ENCODE assay signal across 8 cellular contexts in genomic region chr14:104678346-104678745, GRCh38. TPM values are rescaled to one million over a fixed set of nuclear protein-coding genes. Genes with fewer than 3 reads are reported as not detected.
A peak's percentile ranks its signal among the peaks of the same experiment; 100 is the strongest.
DNase-seq lines count a peak whose midpoint lies in the region; ATAC-seq, FAIRE-seq and TF ChIP-seq lines count a peak whose summit lies in the region.

No MANE protein-coding gene starts in this region.

- ATAC-seq in DND-41 (ENCODE audit: insufficient read depth, low read depth), result peak; percentile 63
- peak; percentile 2 for ATAC-seq in HG02840 (IDR thresholded peaks at IDR 0.05; ENCODE audit: low FRiP score, unreplicated experiment)
- ATAC-seq in activated CD8-positive, alpha-beta T cell treated with anti-CD3 and anti-CD28 coated beads, Interleukin-2, amount 10 ng/mL, durations not matched to agents 7 days and 5 days, result peak; percentile 28
- peak; percentile 11 for ATAC-seq in left ventricle myocardium superior
- no peak for ATAC-seq in stimulated activated memory B cell treated with anti-CD40 and anti-IgM and Interleukin-4, amounts not matched to agents 10 μg/mL and 1 μg/mL and 100 μg/mL, for 72 hours

- no peaks in the 10 kb centered on the region for H3K79me2 ChIP-seq in DND-41 (ENCODE audit: insufficient read depth, low read length)

- H2AFZ ChIP-seq in DND-41 (ENCODE audit: low read depth, low read length), result peak overlapping the region; percentile 90

- CTCF ChIA-PET in activated CD8-positive, alpha-beta T cell treated with anti-CD3 and anti-CD28 coated beads, Interleukin-2, amount 10 ng/mL, durations not matched to agents 7 days and 5 days (lab: Charles Lee), result interaction anchor here (1.2 to 1.8 kb wide), 4 partner anchors 13 to 47 kb away, joined by 4 to 11 read pairs (median 4); no protein-coding TSS in a partner anchor

- no peak for FAIRE-seq in GM12892 (lab: Jason Lieb, UNC)

- H3K9me3 Mint-ChIP-seq in activated CD8-positive, alpha-beta T cell treated with anti-CD3 and anti-CD28 coated beads, Interleukin-2, amount 10 ng/mL, durations not matched to agents 7 days and 5 days (ENCODE audit: insufficient read depth), result no peaks in the 10 kb centered on the region
- peaks cover 16% of the 10 kb centered on the region for H3K9me3 Mint-ChIP-seq in stimulated activated memory B cell treated with anti-CD40 and anti-IgM and Interleukin-4, amounts not matched to agents 10 μg/mL and 1 μg/mL and 100 μg/mL, for 72 hours

- no peak for TF ChIP-seq CTCF in DND-41 (IDR thresholded peaks at IDR 0.05; ENCODE audit: borderline replicate concordance, extremely low read depth, low read length, poor library complexity, severe bottlenecking)

- peak overlapping the region; percentile 77 for H3K4me2 ChIP-seq in DND-41 (ENCODE audit: insufficient read depth, low read length)

- no peaks in the 10 kb centered on the region for H3K36me3 Mint-ChIP-seq in activated CD8-positive, alpha-beta T cell treated with anti-CD3 and anti-CD28 coated beads, Interleukin-2, amount 10 ng/mL, durations not matched to agents 7 days and 5 days (ENCODE audit: low read depth)
- no peaks in the 10 kb centered on the region for H3K36me3 Mint-ChIP-seq in stimulated activated memory B cell treated with anti-CD40 and anti-IgM and Interleukin-4, amounts not matched to agents 10 μg/mL and 1 μg/mL and 100 μg/mL, for 72 hours

- no peaks in the 10 kb centered on the region for H3K27me3 ChIP-seq in DND-41 (ENCODE audit: insufficient read depth, low read length, poor library complexity)

- H3K27ac Mint-ChIP-seq in activated CD8-positive, alpha-beta T cell treated with anti-CD3 and anti-CD28 coated beads, Interleukin-2, amount 10 ng/mL, durations not matched to agents 7 days and 5 days, result peak overlapping the region; percentile 84
- peak overlapping the region; percentile 87 for H3K27ac Mint-ChIP-seq in stimulated activated memory B cell treated with anti-CD40 and anti-IgM and Interleukin-4, amounts not matched to agents 10 μg/mL and 1 μg/mL and 100 μg/mL, for 72 hours

- H3K27me3 Mint-ChIP-seq in activated CD8-positive, alpha-beta T cell treated with anti-CD3 and anti-CD28 coated beads, Interleukin-2, amount 10 ng/mL, durations not matched to agents 7 days and 5 days (ENCODE audit: low read depth), result peaks cover 10% of the 10 kb centered on the region
- no peaks in the 10 kb centered on the region for H3K27me3 Mint-ChIP-seq in stimulated activated memory B cell treated with anti-CD40 and anti-IgM and Interleukin-4, amounts not matched to agents 10 μg/mL and 1 μg/mL and 100 μg/mL, for 72 hours

- no peaks in the 10 kb centered on the region for H3K36me3 ChIP-seq in DND-41 (ENCODE audit: insufficient read depth, low read length)

- intact Hi-C loops in left ventricle myocardium superior (cut with micrococcal nuclease), result no loop called here

- no peaks in the 10 kb centered on the region for H3K9me3 ChIP-seq in DND-41 (ENCODE audit: insufficient read depth, low read length, severe bottlenecking)

- POLR2A ChIA-PET in activated CD8-positive, alpha-beta T cell treated with anti-CD3 and anti-CD28 coated beads, Interleukin-2, amount 10 ng/mL, durations not matched to agents 7 days and 5 days (lab: Charles Lee), result interaction anchor here (1.6 to 2.6 kb wide), 4 partner anchors 9 to 74 kb away, joined by 6 to 14 read pairs (median 10); partner anchors contain the start of genes INF2 and SIVA1

- peak; percentile 76 for DNase-seq in DND-41
- DNase-seq in activated CD8-positive, alpha-beta T cell treated with anti-CD3 and anti-CD28 coated beads, Interleukin-2, amount 10 ng/mL, durations not matched to agents 7 days and 5 days, result no peak
- DNase-seq in left ventricle myocardium superior, result peak; percentile 60
- no peak for DNase-seq in NCI-H2196 (lab: John Stamatoyannopoulos, UW; ENCODE audit: unreplicated experiment)
- DNase-seq in AG08395 (ENCODE audit: low spot score), result no peak
- no peak for DNase-seq in GM12892 (ENCODE audit: insufficient read length)

- no peaks in the 10 kb centered on the region for H4K20me1 ChIP-seq in DND-41 (ENCODE audit: insufficient read depth, low read length)

- TF ChIP-seq POLR2A in GM12892 (IDR thresholded peaks at IDR 0.05; ENCODE audit: low read depth, low read length), result no peak

- peak overlapping the region; percentile 33 to 57 for H3K4me3 ChIP-seq in DND-41 (ENCODE audit: low read depth in 1 of 2, low read length in 2 of 2)

- peaks cover 23% of the 10 kb centered on the region for H3K4me1 ChIP-seq in DND-41 (ENCODE audit: insufficient read depth, low read length)

- H3K27ac ChIP-seq in DND-41 (ENCODE audit: low read length), result peak overlapping the region; percentile 92

- peak overlapping the region; percentile 83 for H3K9ac ChIP-seq in DND-41 (ENCODE audit: low read depth, low read length)

- H3K4me3 Mint-ChIP-seq in activated CD8-positive, alpha-beta T cell treated with anti-CD3 and anti-CD28 coated beads, Interleukin-2, amount 10 ng/mL, durations not matched to agents 7 days and 5 days, result peak overlapping the region; percentile 70
- H3K4me3 Mint-ChIP-seq in stimulated activated memory B cell treated with anti-CD40 and anti-IgM and Interleukin-4, amounts not matched to agents 10 μg/mL and 1 μg/mL and 100 μg/mL, for 72 hours, result peak overlapping the region; percentile 74

- peaks cover 28% of the 10 kb centered on the region for H3K4me1 Mint-ChIP-seq in activated CD8-positive, alpha-beta T cell treated with anti-CD3 and anti-CD28 coated beads, Interleukin-2, amount 10 ng/mL, durations not matched to agents 7 days and 5 days (ENCODE audit: low read depth)
- H3K4me1 Mint-ChIP-seq in stimulated activated memory B cell treated with anti-CD40 and anti-IgM and Interleukin-4, amounts not matched to agents 10 μg/mL and 1 μg/mL and 100 μg/mL, for 72 hours, result peaks cover 50% of the 10 kb centered on the region

RNA-seq across cellular contexts. Expression of gene INF2, which starts 11.1 kb away (rescaled TPM):
- total RNA-seq in activated CD8-positive, alpha-beta T cell treated with anti-CD3 and anti-CD28 coated beads, Interleukin-2, amount 10 ng/mL, durations not matched to agents 7 days and 5 days, result 100 to 1,000 TPM; 155 to 159 TPM
- 30.4 TPM for total RNA-seq in left ventricle myocardium superior
- polyA plus RNA-seq in GM12892 (2012; ENCODE audit: missing spikeins), result 7.4 TPM

RNA-seq across cellular contexts. Expression of gene ADSS1, which starts 45.7 kb away (rescaled TPM):
- total RNA-seq in activated CD8-positive, alpha-beta T cell treated with anti-CD3 and anti-CD28 coated beads, Interleukin-2, amount 10 ng/mL, durations not matched to agents 7 days and 5 days, result 1 to 10 TPM; 1.8 TPM
- total RNA-seq in left ventricle myocardium superior, result 226 TPM
- polyA plus RNA-seq in GM12892 (2012; ENCODE audit: missing spikeins), result not detected

Comparison
In these comparisons a context has a peak if more than half of its experiments do, and no peak if none do; other contexts are left out.
1. DNase-seq: peak in DND-41 (single experiment) and left ventricle myocardium superior (single experiment); none in activated CD8-positive, alpha-beta T cell treated with anti-CD3 and anti-CD28 coated beads, Interleukin-2, amount 10 ng/mL, durations not matched to agents 7 days and 5 days (single experiment), NCI-H2196 (single experiment), AG08395 (single experiment) and GM12892 (single experiment).
2. RNA of gene ADSS1, which starts 45.7 kb away (total RNA-seq): 226 TPM in left ventricle myocardium superior (single experiment); 1.8 TPM in activated CD8-positive, alpha-beta T cell treated with anti-CD3 and anti-CD28 coated beads, Interleukin-2, amount 10 ng/mL, durations not matched to agents 7 days and 5 days; every median in the first group is over 10 times any median in the second.